In the genomic region with DNA sequence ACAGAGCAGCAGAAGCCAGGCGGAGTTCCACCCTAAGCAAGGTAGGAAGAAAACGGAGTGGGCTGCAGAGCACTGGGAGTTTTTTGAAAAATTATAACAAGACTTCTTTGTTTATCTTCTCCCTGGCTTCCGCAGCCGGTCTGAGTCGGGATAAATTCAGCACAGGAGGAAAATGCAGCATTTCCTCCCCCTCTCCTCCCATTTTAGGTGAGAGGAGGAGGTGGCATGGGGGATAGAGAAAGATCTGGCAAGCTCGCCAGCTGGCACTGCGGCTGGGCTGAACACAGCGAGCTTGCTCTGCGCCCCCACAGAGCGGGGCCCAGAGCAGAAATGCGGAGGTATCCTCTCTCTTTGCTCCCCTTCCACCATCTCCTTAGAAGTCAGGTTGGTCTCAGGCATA, we compare ENCODE assay signal across 23 cellular contexts. TPM values are rescaled to one million over a fixed set of nuclear protein-coding genes. Genes with fewer than 3 reads are reported as not detected.
A peak's percentile ranks its signal among the peaks of the same experiment; 100 is the strongest.
DNase-seq lines count a peak whose midpoint lies in the region; ATAC-seq lines count a peak whose summit lies in the region.
"Had no signal": no experiment of that assay in that cellular context is flagged by ENCODE, and none has a peak within 500 bp of the region (broad histone marks: within the 10 kb centered on the region; RNA-seq: fewer than 3 reads in every experiment).

No MANE protein-coding gene starts in this region.

- POLR2A ChIA-PET in naive thymus-derived CD8-positive, alpha-beta T cell (lab: Charles Lee): no interaction called here

- H3K27me3 ChIP-seq in stomach smooth muscle (ENCODE audit: control insufficient read depth in 1 of 2, insufficient read depth in 2 of 2, low read length in 2 of 2): no peaks in the 10 kb centered on the region
- H3K27me3 ChIP-seq: SJCRH30 had no signal

- H3K4me3 ChIP-seq in stomach smooth muscle (ENCODE audit: low read length in 2 of 2): peak overlapping the region; percentile 44 to 58
- H3K4me3 ChIP-seq: SJCRH30 had no signal

- peak overlapping the region in 7 of 10 donors; percentile 25 to 100 (median 77) for H3K27ac Mint-ChIP-seq in naive thymus-derived CD8-positive, alpha-beta T cell
- H3K27ac Mint-ChIP-seq in activated naive CD8-positive, alpha-beta T cell treated with anti-CD3 and anti-CD28 coated beads for 36 hours: no peak overlapping the region

- H3K36me3 ChIP-seq in stomach smooth muscle (ENCODE audit: control insufficient read depth in 2 of 2, insufficient read depth in 2 of 2, low read length in 2 of 2): no peaks in the 10 kb centered on the region
- H3K36me3 ChIP-seq: SJCRH30 had no signal

- no peaks in the 10 kb centered on the region for H3K9me3 Mint-ChIP-seq in naive thymus-derived CD8-positive, alpha-beta T cell
- no peaks in the 10 kb centered on the region for H3K9me3 Mint-ChIP-seq in activated naive CD8-positive, alpha-beta T cell treated with anti-CD3 and anti-CD28 coated beads for 36 hours

- no peaks in the 10 kb centered on the region for H3K36me3 Mint-ChIP-seq in naive thymus-derived CD8-positive, alpha-beta T cell
- no peaks in the 10 kb centered on the region for H3K36me3 Mint-ChIP-seq in activated naive CD8-positive, alpha-beta T cell treated with anti-CD3 and anti-CD28 coated beads for 36 hours

- H3K27ac ChIP-seq in stomach smooth muscle (ENCODE audit: low read length): no peak overlapping the region
- H3K27ac ChIP-seq: RWPE1, SJCRH30 had no signal

- peaks cover 0 to 2% (median 0%) of the 10 kb centered on the region in 5 donors for H3K27me3 Mint-ChIP-seq in naive thymus-derived CD8-positive, alpha-beta T cell
- no peaks in the 10 kb centered on the region for H3K27me3 Mint-ChIP-seq in activated naive CD8-positive, alpha-beta T cell treated with anti-CD3 and anti-CD28 coated beads for 36 hours

- H3K4me1 ChIP-seq in stomach smooth muscle (ENCODE audit: control insufficient read depth, insufficient read depth, low read length): peaks cover 44% of the 10 kb centered on the region

- H3K9ac ChIP-seq in stomach smooth muscle (ENCODE audit: low read length in 2 of 2): no peak overlapping the region

- peaks cover 26 to 53% (median 41%) of the 10 kb centered on the region in 4 donors for H3K4me1 Mint-ChIP-seq in naive thymus-derived CD8-positive, alpha-beta T cell
- H3K4me1 Mint-ChIP-seq in activated naive CD8-positive, alpha-beta T cell treated with anti-CD3 and anti-CD28 coated beads for 36 hours: peaks cover 41% of the 10 kb centered on the region

- no peak for ATAC-seq in naive thymus-derived CD8-positive, alpha-beta T cell
- ATAC-seq in GM21528 (IDR thresholded peaks at IDR 0.05; ENCODE audit: low FRiP score, unreplicated experiment): no peak
- ATAC-seq: HCT116, PC-3 had no signal

- no peaks in the 10 kb centered on the region for H3K9me3 ChIP-seq in stomach smooth muscle (ENCODE audit: control insufficient read depth in 2 of 2, low read length in 2 of 2)
- H3K9me3 ChIP-seq: SJCRH30 had no signal

- no peak overlapping the region for H3K4me3 Mint-ChIP-seq in naive thymus-derived CD8-positive, alpha-beta T cell
- no peak overlapping the region for H3K4me3 Mint-ChIP-seq in activated naive CD8-positive, alpha-beta T cell treated with anti-CD3 and anti-CD28 coated beads for 36 hours

- DNase-seq in COLO829 (ENCODE audit: low spot score) (peak; percentile 70), cerebellum (ENCODE audit: low spot score) (peak; percentile 23), SIG-M5 treated with dmso at 0.1 percent for 504 hours (lab: John Stamatoyannopoulos, UW; ENCODE audit: unreplicated experiment) (no peak), NCI-H2227 (lab: John Stamatoyannopoulos, UW; ENCODE audit: unreplicated experiment) (no peak)
- DNase-seq in naive thymus-derived CD8-positive, alpha-beta T cell: no peak
- no peak for DNase-seq in activated naive CD8-positive, alpha-beta T cell treated with anti-CD3 and anti-CD28 coated beads for 36 hours
- DNase-seq: AML-193, Calu3, DMS53, KBM-7, MV-4-11, NCI-H1436, NCI-H2029 treated with DMSO at 0.1 percent for 48 hours, NCI-H2171 treated with DMSO at 0.1 percent for 48 hours, NCI-H774, PC-3, SJCRH30 had no signal

RNA-seq across cellular contexts. Expression of a gene that starts 17.7 kb away (rescaled TPM):
- total RNA-seq in cerebellum: not detected
- total RNA-seq in naive thymus-derived CD8-positive, alpha-beta T cell: not detected
- not detected for polyA plus RNA-seq in naive thymus-derived CD8-positive, alpha-beta T cell
- total RNA-seq in activated naive CD8-positive, alpha-beta T cell treated with anti-CD3 and anti-CD28 coated beads for 36 hours: not detected
- total RNA-seq: A673, Calu3, NCI-H460 had no signal

Comparison
In these comparisons a context has a peak if more than half of its experiments do, and no peak if none do; other contexts are left out.
1. DNase-seq: peak in COLO829 (single experiment) and cerebellum (single experiment); none in naive thymus-derived CD8-positive, alpha-beta T cell (0 of 10), activated naive CD8-positive, alpha-beta T cell treated with anti-CD3 and anti-CD28 coated beads for 36 hours (single experiment), SIG-M5 treated with dmso at 0.1 percent for 504 hours (single experiment) and NCI-H2227 (single experiment).